1 cellular context compared by ENCODE assay signal in genomic region chr2:70248810-70249438, GRCh38.
TF ChIP-seq lines count a peak whose summit lies in the region.

No MANE protein-coding gene starts in this region.

TF ChIP-seq in HepG2, 621 proteins besides CTCF, POLR2A, EP300 and RAD21 (continued from another document and continues in another):
- TF ChIP-seq ZNF10 (CRISPR knock-in tag; IDR thresholded peaks at IDR 0.05; ENCODE audit: borderline replicate concordance, low read depth) (no peak), ZNF784 (CRISPR knock-in tag; IDR thresholded peaks at IDR 0.05; ENCODE audit: borderline replicate concordance) (no peak), KAT2B (IDR thresholded peaks at IDR 0.05; ENCODE audit: borderline replicate concordance, low read depth, low read length) (no peak), ZNF703 (CRISPR knock-in tag; IDR thresholded peaks at IDR 0.05; ENCODE audit: borderline replicate concordance) (no peak), ZNF615 (CRISPR knock-in tag; IDR thresholded peaks at IDR 0.05; ENCODE audit: borderline replicate concordance) (no peak; the same call in 1 of the 2 replicates), CREM (IDR thresholded peaks at IDR 0.05) (peak; percentile 50), CREM (CRISPR knock-in tag; IDR thresholded peaks at IDR 0.05) (no peak), KAT8 (CRISPR knock-in tag; IDR thresholded peaks at IDR 0.05) (no peak), NFATC3 (CRISPR knock-in tag; IDR thresholded peaks at IDR 0.05) (no peak), ATF7-NPFF (CRISPR knock-in tag; IDR thresholded peaks at IDR 0.05; ENCODE audit: low read depth) (no peak), MIER3 (CRISPR knock-in tag; IDR thresholded peaks at IDR 0.05; ENCODE audit: borderline replicate concordance) (peak; percentile 23; the same call in 1 of the 2 replicates), ZNF235 (CRISPR knock-in tag; IDR thresholded peaks at IDR 0.05; ENCODE audit: borderline replicate concordance) (no peak), GABPB1 (CRISPR knock-in tag; IDR thresholded peaks at IDR 0.05) (no peak), BORCS8-MEF2B (CRISPR knock-in tag; IDR thresholded peaks at IDR 0.05) (no peak), ZNF17 (CRISPR knock-in tag; IDR thresholded peaks at IDR 0.05) (no peak), NFKB2 (CRISPR knock-in tag; IDR thresholded peaks at IDR 0.05; ENCODE audit: borderline replicate concordance) (no peak), CAMTA2 (CRISPR knock-in tag; IDR thresholded peaks at IDR 0.05; ENCODE audit: borderline replicate concordance) (no peak), ZNF367 (CRISPR knock-in tag; IDR thresholded peaks at IDR 0.05; ENCODE audit: borderline replicate concordance) (no peak), ZNF614 (CRISPR knock-in tag; IDR thresholded peaks at IDR 0.05; ENCODE audit: borderline replicate concordance) (peak; percentile 84), ZFP62 (CRISPR knock-in tag; IDR thresholded peaks at IDR 0.05) (no peak; the same call in 1 of the 2 replicates), KLF12 (CRISPR knock-in tag; IDR thresholded peaks at IDR 0.05; ENCODE audit: borderline replicate concordance) (0 out of 2 replicates have a peak, but pooled peaks have one; percentile 35), NONO (IDR thresholded peaks at IDR 0.05) (no peak), NONO (CRISPR knock-in tag; conservative IDR thresholded peaks at IDR 0.05) (peak; percentile 64), SNAPC2 (CRISPR knock-in tag; IDR thresholded peaks at IDR 0.05) (no peak), HMG20B (CRISPR knock-in tag; conservative IDR thresholded peaks at IDR 0.05) (0 out of 2 replicates have a peak, but pooled peaks have one; percentile 25), ZNF781 (CRISPR knock-in tag; IDR thresholded peaks at IDR 0.05; ENCODE audit: borderline replicate concordance, not compliant biosample characterization) (no peak), ZNF883 (CRISPR knock-in tag; IDR thresholded peaks at IDR 0.05; ENCODE audit: not compliant biosample characterization) (no peak), MXD1 (CRISPR knock-in tag; IDR thresholded peaks at IDR 0.05) (no peak), ZNF350 (CRISPR knock-in tag; IDR thresholded peaks at IDR 0.05; ENCODE audit: borderline replicate concordance, low read depth) (no peak; the same call in 1 of the 2 replicates), ZNF513 (CRISPR knock-in tag; conservative IDR thresholded peaks at IDR 0.05) (0 out of 2 replicates have a peak, but pooled peaks have one; percentile 73), ZNF232 (CRISPR knock-in tag; IDR thresholded peaks at IDR 0.05; ENCODE audit: borderline replicate concordance) (peak; percentile 47; the same call in 1 of the 2 replicates), CHD2 (IDR thresholded peaks at IDR 0.05; ENCODE audit: low read depth, low read length) (no peak), NFAT5 (CRISPR knock-in tag; IDR thresholded peaks at IDR 0.05) (no peak; the same call in 1 of the 2 replicates), RBFOX2 (IDR thresholded peaks at IDR 0.05; ENCODE audit: low read depth, low read length) (no peak), NFKBIZ (CRISPR knock-in tag; IDR thresholded peaks at IDR 0.05) (no peak), ADNP (CRISPR knock-in tag; IDR thresholded peaks at IDR 0.05) (no peak)
- TF ChIP-seq, protein P1, sequence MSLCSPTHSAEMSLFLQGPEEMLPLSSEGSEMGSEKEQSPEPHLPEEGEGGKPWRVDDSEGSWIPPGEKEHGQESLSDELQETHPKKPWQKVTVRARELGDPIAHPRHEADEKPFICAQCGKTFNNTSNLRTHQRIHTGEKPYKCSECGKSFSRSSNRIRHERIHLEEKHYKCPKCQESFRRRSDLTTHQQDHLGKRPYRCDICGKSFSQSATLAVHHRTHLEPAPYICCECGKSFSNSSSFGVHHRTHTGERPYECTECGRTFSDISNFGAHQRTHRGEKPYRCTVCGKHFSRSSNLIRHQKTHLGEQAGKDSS (CRISPR knock-in tag; IDR thresholded peaks at IDR 0.05; ENCODE audit: borderline replicate concordance, low read depth), result no peak
- TF ChIP-seq, protein P2, sequence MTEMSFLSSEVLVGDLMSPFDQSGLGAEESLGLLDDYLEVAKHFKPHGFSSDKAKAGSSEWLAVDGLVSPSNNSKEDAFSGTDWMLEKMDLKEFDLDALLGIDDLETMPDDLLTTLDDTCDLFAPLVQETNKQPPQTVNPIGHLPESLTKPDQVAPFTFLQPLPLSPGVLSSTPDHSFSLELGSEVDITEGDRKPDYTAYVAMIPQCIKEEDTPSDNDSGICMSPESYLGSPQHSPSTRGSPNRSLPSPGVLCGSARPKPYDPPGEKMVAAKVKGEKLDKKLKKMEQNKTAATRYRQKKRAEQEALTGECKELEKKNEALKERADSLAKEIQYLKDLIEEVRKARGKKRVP (CRISPR knock-in tag; IDR thresholded peaks at IDR 0.05), result peak in 1 of 2 experiments; percentile 71; a peak in 2 of 4 replicates
- TF ChIP-seq, protein P3, sequence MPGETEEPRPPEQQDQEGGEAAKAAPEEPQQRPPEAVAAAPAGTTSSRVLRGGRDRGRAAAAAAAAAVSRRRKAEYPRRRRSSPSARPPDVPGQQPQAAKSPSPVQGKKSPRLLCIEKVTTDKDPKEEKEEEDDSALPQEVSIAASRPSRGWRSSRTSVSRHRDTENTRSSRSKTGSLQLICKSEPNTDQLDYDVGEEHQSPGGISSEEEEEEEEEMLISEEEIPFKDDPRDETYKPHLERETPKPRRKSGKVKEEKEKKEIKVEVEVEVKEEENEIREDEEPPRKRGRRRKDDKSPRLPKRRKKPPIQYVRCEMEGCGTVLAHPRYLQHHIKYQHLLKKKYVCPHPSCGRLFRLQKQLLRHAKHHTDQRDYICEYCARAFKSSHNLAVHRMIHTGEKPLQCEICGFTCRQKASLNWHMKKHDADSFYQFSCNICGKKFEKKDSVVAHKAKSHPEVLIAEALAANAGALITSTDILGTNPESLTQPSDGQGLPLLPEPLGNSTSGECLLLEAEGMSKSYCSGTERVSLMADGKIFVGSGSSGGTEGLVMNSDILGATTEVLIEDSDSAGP (CRISPR knock-in tag; IDR thresholded peaks at IDR 0.05; ENCODE audit: borderline replicate concordance), result peak; percentile 52
- TF ChIP-seq, protein P4, sequence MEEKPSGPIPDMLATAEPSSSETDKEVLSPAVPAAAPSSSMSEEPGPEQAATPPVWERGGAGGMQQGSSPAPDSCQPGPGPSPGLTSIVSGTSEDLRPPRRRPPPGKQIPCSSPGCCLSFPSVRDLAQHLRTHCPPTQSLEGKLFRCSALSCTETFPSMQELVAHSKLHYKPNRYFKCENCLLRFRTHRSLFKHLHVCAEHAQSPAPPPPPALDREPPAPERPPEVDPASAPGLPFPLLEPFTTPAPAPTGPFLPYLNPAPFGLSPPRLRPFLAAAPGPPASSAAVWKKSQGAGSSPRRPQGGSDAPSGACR (CRISPR knock-in tag; IDR thresholded peaks at IDR 0.05), result peak; percentile 29
- TF ChIP-seq, protein P5, sequence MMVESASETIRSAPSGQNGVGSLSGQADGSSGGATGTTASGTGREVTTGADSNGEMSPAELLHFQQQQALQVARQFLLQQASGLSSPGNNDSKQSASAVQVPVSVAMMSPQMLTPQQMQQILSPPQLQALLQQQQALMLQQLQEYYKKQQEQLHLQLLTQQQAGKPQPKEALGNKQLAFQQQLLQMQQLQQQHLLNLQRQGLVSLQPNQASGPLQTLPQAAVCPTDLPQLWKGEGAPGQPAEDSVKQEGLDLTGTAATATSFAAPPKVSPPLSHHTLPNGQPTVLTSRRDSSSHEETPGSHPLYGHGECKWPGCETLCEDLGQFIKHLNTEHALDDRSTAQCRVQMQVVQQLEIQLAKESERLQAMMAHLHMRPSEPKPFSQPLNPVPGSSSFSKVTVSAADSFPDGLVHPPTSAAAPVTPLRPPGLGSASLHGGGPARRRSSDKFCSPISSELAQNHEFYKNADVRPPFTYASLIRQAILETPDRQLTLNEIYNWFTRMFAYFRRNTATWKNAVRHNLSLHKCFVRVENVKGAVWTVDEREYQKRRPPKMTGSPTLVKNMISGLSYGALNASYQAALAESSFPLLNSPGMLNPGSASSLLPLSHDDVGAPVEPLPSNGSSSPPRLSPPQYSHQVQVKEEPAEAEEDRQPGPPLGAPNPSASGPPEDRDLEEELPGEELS (CRISPR knock-in tag; IDR thresholded peaks at IDR 0.05), result peak; percentile 40; the same call in 1 of the 2 replicates
- TF ChIP-seq, protein P6, sequence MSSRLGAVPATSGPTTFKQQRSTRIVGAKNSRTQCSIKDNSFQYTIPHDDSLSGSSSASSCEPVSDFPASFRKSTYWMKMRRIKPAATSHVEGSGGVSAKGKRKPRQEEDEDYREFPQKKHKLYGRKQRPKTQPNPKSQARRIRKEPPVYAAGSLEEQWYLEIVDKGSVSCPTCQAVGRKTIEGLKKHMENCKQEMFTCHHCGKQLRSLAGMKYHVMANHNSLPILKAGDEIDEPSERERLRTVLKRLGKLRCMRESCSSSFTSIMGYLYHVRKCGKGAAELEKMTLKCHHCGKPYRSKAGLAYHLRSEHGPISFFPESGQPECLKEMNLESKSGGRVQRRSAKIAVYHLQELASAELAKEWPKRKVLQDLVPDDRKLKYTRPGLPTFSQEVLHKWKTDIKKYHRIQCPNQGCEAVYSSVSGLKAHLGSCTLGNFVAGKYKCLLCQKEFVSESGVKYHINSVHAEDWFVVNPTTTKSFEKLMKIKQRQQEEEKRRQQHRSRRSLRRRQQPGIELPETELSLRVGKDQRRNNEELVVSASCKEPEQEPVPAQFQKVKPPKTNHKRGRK (CRISPR knock-in tag; IDR thresholded peaks at IDR 0.05), result no peak
- TF ChIP-seq, protein P7, sequence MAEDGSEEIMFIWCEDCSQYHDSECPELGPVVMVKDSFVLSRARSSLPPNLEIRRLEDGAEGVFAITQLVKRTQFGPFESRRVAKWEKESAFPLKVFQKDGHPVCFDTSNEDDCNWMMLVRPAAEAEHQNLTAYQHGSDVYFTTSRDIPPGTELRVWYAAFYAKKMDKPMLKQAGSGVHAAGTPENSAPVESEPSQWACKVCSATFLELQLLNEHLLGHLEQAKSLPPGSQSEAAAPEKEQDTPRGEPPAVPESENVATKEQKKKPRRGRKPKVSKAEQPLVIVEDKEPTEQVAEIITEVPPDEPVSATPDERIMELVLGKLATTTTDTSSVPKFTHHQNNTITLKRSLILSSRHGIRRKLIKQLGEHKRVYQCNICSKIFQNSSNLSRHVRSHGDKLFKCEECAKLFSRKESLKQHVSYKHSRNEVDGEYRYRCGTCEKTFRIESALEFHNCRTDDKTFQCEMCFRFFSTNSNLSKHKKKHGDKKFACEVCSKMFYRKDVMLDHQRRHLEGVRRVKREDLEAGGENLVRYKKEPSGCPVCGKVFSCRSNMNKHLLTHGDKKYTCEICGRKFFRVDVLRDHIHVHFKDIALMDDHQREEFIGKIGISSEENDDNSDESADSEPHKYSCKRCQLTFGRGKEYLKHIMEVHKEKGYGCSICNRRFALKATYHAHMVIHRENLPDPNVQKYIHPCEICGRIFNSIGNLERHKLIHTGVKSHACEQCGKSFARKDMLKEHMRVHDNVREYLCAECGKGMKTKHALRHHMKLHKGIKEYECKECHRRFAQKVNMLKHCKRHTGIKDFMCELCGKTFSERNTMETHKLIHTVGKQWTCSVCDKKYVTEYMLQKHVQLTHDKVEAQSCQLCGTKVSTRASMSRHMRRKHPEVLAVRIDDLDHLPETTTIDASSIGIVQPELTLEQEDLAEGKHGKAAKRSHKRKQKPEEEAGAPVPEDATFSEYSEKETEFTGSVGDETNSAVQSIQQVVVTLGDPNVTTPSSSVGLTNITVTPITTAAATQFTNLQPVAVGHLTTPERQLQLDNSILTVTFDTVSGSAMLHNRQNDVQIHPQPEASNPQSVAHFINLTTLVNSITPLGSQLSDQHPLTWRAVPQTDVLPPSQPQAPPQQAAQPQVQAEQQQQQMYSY (CRISPR knock-in tag; IDR thresholded peaks at IDR 0.05), result no peak
